In the genomic region with DNA sequence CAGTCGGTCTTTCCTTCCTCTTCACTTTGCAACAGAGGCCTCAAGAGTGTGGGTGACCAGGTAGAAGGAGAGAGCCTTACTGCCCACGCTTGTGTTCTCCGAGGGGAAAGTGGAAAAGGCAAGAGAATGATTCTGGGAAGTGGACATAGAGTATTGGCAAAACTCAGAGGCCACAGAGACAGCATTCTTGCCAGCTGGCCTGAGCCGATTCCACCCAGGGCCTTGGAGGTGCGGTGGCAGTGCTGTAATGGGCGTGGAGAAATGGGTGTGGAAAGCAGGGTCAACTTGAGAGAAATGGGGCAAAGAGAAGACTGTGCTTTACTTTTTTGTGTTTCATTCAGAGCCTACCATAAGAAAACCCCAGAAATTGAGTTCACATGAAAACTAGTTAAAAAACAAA, we compare ENCODE assay signal across 1 cellular context.
TF ChIP-seq lines count a peak whose summit lies in the region.

No MANE protein-coding gene starts in this region.

TF ChIP-seq in H1, 55 proteins besides CTCF, POLR2A, EP300 and RAD21:
- TF ChIP-seq, protein P1, sequence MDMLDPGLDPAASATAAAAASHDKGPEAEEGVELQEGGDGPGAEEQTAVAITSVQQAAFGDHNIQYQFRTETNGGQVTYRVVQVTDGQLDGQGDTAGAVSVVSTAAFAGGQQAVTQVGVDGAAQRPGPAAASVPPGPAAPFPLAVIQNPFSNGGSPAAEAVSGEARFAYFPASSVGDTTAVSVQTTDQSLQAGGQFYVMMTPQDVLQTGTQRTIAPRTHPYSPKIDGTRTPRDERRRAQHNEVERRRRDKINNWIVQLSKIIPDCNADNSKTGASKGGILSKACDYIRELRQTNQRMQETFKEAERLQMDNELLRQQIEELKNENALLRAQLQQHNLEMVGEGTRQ (IDR thresholded peaks at IDR 0.05; ENCODE audit: low read length): no peak
- TF ChIP-seq CHD1 (IDR thresholded peaks at IDR 0.05; ENCODE audit: low read depth, low read length) (no peak), CREB1 (IDR thresholded peaks at IDR 0.05) (no peak), SIRT6 (IDR thresholded peaks at IDR 0.05; ENCODE audit: low read length) (no peak)
